ENCODE assay signal across 18 cellular contexts in the genomic region with DNA sequence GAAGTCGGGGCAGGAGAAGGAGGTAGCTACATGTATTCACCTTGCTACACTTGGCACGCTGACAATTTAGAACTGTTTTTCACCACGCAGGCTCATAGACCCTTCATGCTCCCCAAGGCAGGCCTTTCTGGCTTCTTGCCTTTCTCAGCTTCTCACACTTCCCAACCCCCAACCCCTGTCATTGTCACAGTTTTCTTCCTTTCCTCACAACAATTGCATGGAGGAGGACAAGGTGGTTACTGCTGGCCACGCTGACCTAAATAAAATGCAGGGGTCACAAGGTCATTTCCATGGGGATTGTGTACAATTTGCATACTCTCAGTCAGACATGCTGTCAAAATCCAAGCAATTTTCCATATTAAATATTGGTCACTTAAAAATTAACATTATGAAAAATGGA. TPM values are rescaled to one million over a fixed set of nuclear protein-coding genes. Genes with fewer than 3 reads are reported as not detected.
DNase-seq lines count a peak whose midpoint lies in the region; ATAC-seq, FAIRE-seq and TF ChIP-seq lines count a peak whose summit lies in the region.
"Had no signal": no experiment of that assay in that cellular context is flagged by ENCODE, and none has a peak within 500 bp of the region (broad histone marks: within the 10 kb centered on the region; RNA-seq: fewer than 3 reads in every experiment).

No MANE protein-coding gene starts in this region.

- H3K4me3 Mint-ChIP-seq in GM23338 (no peak overlapping the region), glutamatergic neuron (ENCODE audit: unreplicated experiment) (no peak overlapping the region), neural progenitor cell (no peak overlapping the region)
- H3K4me3 Mint-ChIP-seq: CD4-positive, CD25-positive, alpha-beta regulatory T cell had no signal

- RAD21 ChIA-PET in GM12878 (lab: Charles Lee; ENCODE audit: unreplicated experiment), result interaction anchor here (0.7 to 0.9 kb wide), 2 partner anchors 14 to 23 kb away, joined by 3 read pairs; no protein-coding TSS in a partner anchor

- ATAC-seq in GM23338 (no peak; the same call in 2 of the 3 replicates), GM12878 (no peak), HG03565 (IDR thresholded peaks at IDR 0.05; ENCODE audit: unreplicated experiment) (no peak)

- H3K79me2 ChIP-seq in GM23338 (replicated peaks; ENCODE audit: insufficient read depth), result no peaks in the 10 kb centered on the region
- no peaks in the 10 kb centered on the region for H3K79me2 ChIP-seq in GM12878 (ENCODE audit: control insufficient read depth, insufficient read depth, low read length)
- H3K79me2 ChIP-seq in neural progenitor cell (ENCODE audit: low read depth), result no peaks in the 10 kb centered on the region

- no peak overlapping the region for H2AFZ ChIP-seq in GM23338
- H2AFZ ChIP-seq in GM12878 (ENCODE audit: control insufficient read depth, low read depth, low read length), result no peak overlapping the region
- no peak overlapping the region for H2AFZ ChIP-seq in neural progenitor cell (replicated peaks)

- H3K27ac ChIP-seq in GM23338 (ENCODE audit: low read depth) (no peak overlapping the region), GM12878 (ENCODE audit: control insufficient read depth, insufficient read depth) (no peak overlapping the region), neural progenitor cell (no peak overlapping the region)
- H3K27ac ChIP-seq: SJSA1 had no signal

- H3K4me2 ChIP-seq in GM23338 (no peak overlapping the region), GM12878 (ENCODE audit: control insufficient read depth, insufficient read depth) (no peak overlapping the region), neural progenitor cell (no peak overlapping the region)

- no peak for TF ChIP-seq POLR2A in GM12878 (IDR thresholded peaks at IDR 0.05; ENCODE audit: low read depth, low read length)

- TF ChIP-seq EP300 in GM12878 (IDR thresholded peaks at IDR 0.05; ENCODE audit: borderline replicate concordance in 1 of 2, control insufficient read depth in 1 of 2, low read depth in 2 of 2, low read length in 2 of 2), result no peak

- H3K4me3 ChIP-seq in GM23338 (no peak overlapping the region), GM12878 (no peak overlapping the region), neural progenitor cell (no peak overlapping the region)
- H3K4me3 ChIP-seq: MG63, SJSA1 had no signal

- H3K4me1 ChIP-seq in GM23338 (ENCODE audit: insufficient read depth), result peaks cover 3% of the 10 kb centered on the region; the same call in 1 of the 2 replicates
- H3K4me1 ChIP-seq in GM12878 (ENCODE audit: control insufficient read depth, insufficient read depth, low read length), result peaks cover 6% of the 10 kb centered on the region; the same call in 1 of the 2 replicates
- peaks cover 9% of the 10 kb centered on the region for H3K4me1 ChIP-seq in neural progenitor cell
- H3K4me1 ChIP-seq: BE2C, SJSA1 had no signal

- TF ChIP-seq CTCF in GM23338 (conservative IDR thresholded peaks at IDR 0.05; ENCODE audit: low read depth in 2 of 2) (no peak), GM12878 (IDR thresholded peaks at IDR 0.05 in 2 of 3, conservative IDR thresholded peaks at IDR 0.05 in 1 of 3; ENCODE audit: control insufficient read depth in 2 of 3, extremely low read depth in 1 of 3, insufficient read depth in 1 of 3, low read depth in 3 of 3, low read length in 3 of 3) (no peak), glutamatergic neuron (IDR thresholded peaks at IDR 0.05; ENCODE audit: partially characterized antibody, unreplicated experiment) (no peak), neural progenitor cell (IDR thresholded peaks at IDR 0.05) (no peak)

- in situ Hi-C loops in GM12878 (cut with MboI), result no loop called here

- CTCF ChIA-PET in GM12878 (lab: Yijun Ruan, JAX), result interaction anchor here (1.0 to 1.3 kb wide), 2 partner anchors 12 to 150 kb away, joined by 3 to 4 read pairs; no protein-coding TSS in a partner anchor

- H3K27me3 ChIP-seq in GM23338 (ENCODE audit: insufficient read depth) (no peaks in the 10 kb centered on the region), GM12878 (replicated peaks in 1 of 2; ENCODE audit: control insufficient read depth in 2 of 2, insufficient read depth in 2 of 2, low read length in 1 of 2) (no peaks in the 10 kb centered on the region), neural progenitor cell (no peaks in the 10 kb centered on the region)
- H3K27me3 ChIP-seq: BE2C, MG63, SJSA1 had no signal

- H3K36me3 Mint-ChIP-seq in GM23338 (ENCODE audit: low read depth), result no peaks in the 10 kb centered on the region
- no peaks in the 10 kb centered on the region for H3K36me3 Mint-ChIP-seq in glutamatergic neuron (ENCODE audit: unreplicated experiment)
- no peaks in the 10 kb centered on the region for H3K36me3 Mint-ChIP-seq in neural progenitor cell
- H3K36me3 Mint-ChIP-seq: CD4-positive, CD25-positive, alpha-beta regulatory T cell had no signal

- POLR2A ChIA-PET in GM12878 (lab: Charles Lee), result interaction anchor here (1.0 kb wide), 1 partner anchor 10 kb away, joined by 3 read pairs; no protein-coding TSS in a partner anchor

- no peaks in the 10 kb centered on the region for H3K9me2 ChIP-seq in GM23338 (ENCODE audit: insufficient read depth)

- intact Hi-C loops in GM12878 (cut with micrococcal nuclease; ENCODE audit: unreplicated experiment), result no loop called here

- BruUV-seq in GM12878 (replicated peaks; lab: Mats Ljungman, UMichigan), result no TSS peak

- no peaks in the 10 kb centered on the region for H3K36me3 ChIP-seq in GM23338 (ENCODE audit: insufficient read depth)
- H3K36me3 ChIP-seq in GM12878 (ENCODE audit: control insufficient read depth in 2 of 2, insufficient read depth in 2 of 2, low read length in 1 of 2), result no peaks in the 10 kb centered on the region
- H3K36me3 ChIP-seq in neural progenitor cell, result no peaks in the 10 kb centered on the region
- H3K36me3 ChIP-seq: BE2C, MG63, SJSA1 had no signal

- no peak for TF ChIP-seq RAD21 in GM12878 (IDR thresholded peaks at IDR 0.05; ENCODE audit: insufficient read depth, low read depth, low read length)

- no peak overlapping the region for H3K27ac Mint-ChIP-seq in GM23338
- H3K27ac Mint-ChIP-seq in glutamatergic neuron (ENCODE audit: unreplicated experiment), result peak overlapping the region; percentile 43
- peak overlapping the region; percentile 43 for H3K27ac Mint-ChIP-seq in neural progenitor cell
- H3K27ac Mint-ChIP-seq: CD4-positive, CD25-positive, alpha-beta regulatory T cell had no signal

- H3K9me3 Mint-ChIP-seq in GM23338 (no peaks in the 10 kb centered on the region), glutamatergic neuron (ENCODE audit: unreplicated experiment) (peaks cover 2% of the 10 kb centered on the region), neural progenitor cell (no peaks in the 10 kb centered on the region)

- H3K9me3 ChIP-seq in GM12878 (replicated peaks; ENCODE audit: control insufficient read depth, insufficient read depth, low read length) (no peaks in the 10 kb centered on the region; the same call in 2 of the 3 replicates), neural progenitor cell (ENCODE audit: low read depth) (no peaks in the 10 kb centered on the region)
- H3K9me3 ChIP-seq: BE2C, MG63, SJSA1 had no signal

- WGBS in GM12878 (ENCODE audit: insufficient coverage, insufficient replicate concordance, low lambda C conversion rate, missing lambda C conversion rate), result 90% methylated on average over 4 of the region's 4 CpGs

- no peak for FAIRE-seq in GM12878 (lab: Jason Lieb, UNC)

- H3F3A ChIP-seq in GM23338 (replicated peaks; ENCODE audit: low read depth), result no peaks in the 10 kb centered on the region
- H3F3A ChIP-seq in neural progenitor cell (ENCODE audit: low read depth), result no peaks in the 10 kb centered on the region

- DNase-seq in GM23338 (ENCODE audit: low spot score) (peak; percentile 8), GM12878 (ENCODE audit: low read depth, low spot score) (no peak), glutamatergic neuron (no peak), neural progenitor cell (ENCODE audit: low spot score) (peak; percentile 7), activated T-cell treated with anti-CD3 and anti-CD28 coated beads for 4 hours (no peak), NCI-H2227 treated with DMSO at 0.1 percent for 48 hours (lab: John Stamatoyannopoulos, UW) (no peak)
- DNase-seq: BE2C; CD4-positive, CD25-positive, alpha-beta regulatory T cell; DMS53; H7; KG1; MG63; NCI-H1105 treated with DMSO at 0.1 percent for 48 hours; NCI-H2029; NCI-H446 treated with DMSO at 0.1 percent for 48 hours; Right ventricle myocardium superior had no signal

- SMC1A ChIA-PET in GM12878 (lab: Charles Lee; ENCODE audit: uncharacterized antibody, unreplicated experiment), result interaction anchor here (0.7 to 1.2 kb wide), 4 partner anchors 23 to 65 kb away, joined by 3 to 5 read pairs (median 4); no protein-coding TSS in a partner anchor

- H3K4me1 Mint-ChIP-seq in GM23338, result peaks cover 11% of the 10 kb centered on the region
- H3K4me1 Mint-ChIP-seq in glutamatergic neuron (ENCODE audit: low read depth, unreplicated experiment), result peaks cover 9% of the 10 kb centered on the region
- peaks cover 20% of the 10 kb centered on the region for H3K4me1 Mint-ChIP-seq in neural progenitor cell
- H3K4me1 Mint-ChIP-seq: CD4-positive, CD25-positive, alpha-beta regulatory T cell had no signal

- H3K9ac ChIP-seq in GM12878 (ENCODE audit: control insufficient read depth, insufficient read depth, low read length) (no peak overlapping the region), neural progenitor cell (no peak overlapping the region)

- H3K27me3 Mint-ChIP-seq in GM23338 (ENCODE audit: insufficient read depth, low read depth, poor library complexity), result no peaks in the 10 kb centered on the region
- H3K27me3 Mint-ChIP-seq in glutamatergic neuron (ENCODE audit: unreplicated experiment), result no peaks in the 10 kb centered on the region
- H3K27me3 Mint-ChIP-seq in neural progenitor cell (ENCODE audit: insufficient read depth, low read depth), result no peaks in the 10 kb centered on the region

- H4K20me1 ChIP-seq in GM23338 (replicated peaks; ENCODE audit: insufficient read depth) (no peaks in the 10 kb centered on the region), GM12878 (ENCODE audit: control insufficient read depth, insufficient read depth) (no peaks in the 10 kb centered on the region), neural progenitor cell (ENCODE audit: low read depth) (no peaks in the 10 kb centered on the region)

RNA-seq across cellular contexts. Expression of gene SSR3, which starts 44.6 kb away (rescaled TPM):
- 143 and 156 TPM in 2 replicates for total RNA-seq in GM23338 (2014; rRNA removed; shearing (Covaris generic))
- polyA plus RNA-seq in GM23338 (2016; fragmentation: Nextera tagmentation; extraction: Ambion mirVana) (161 and 173 TPM in 2 replicates), GM12878 (2011; rRNA removed) (191 and 203 TPM in 2 replicates), GM12878 (2014; fragmentation: Illumina TruSeq; extraction: Trizol) (190 and 214 TPM in 2 replicates), GM12878 (2014; fragmentation: Nextera tagmentation; extraction: Ambion mirVana) (100 to 1,000 TPM; 278 to 345 TPM), GM12878 (2014; rRNA removed) (124 and 153 TPM in 2 replicates), GM12878 (2016; fragmentation: Nextera tagmentation; extraction: Ambion mirVana) (100 to 1,000 TPM; 279 to 324 TPM)
- total RNA-seq in GM12878 (2013; cell fraction: nucleolus; rRNA removed), result 113 and 121 TPM in 2 replicates
- total RNA-seq in GM12878 (2014; rRNA removed) (133 and 152 TPM in 2 replicates), GM12878 (2014; rRNA removed; fragmentation: Illumina TruSeq; extraction: Trizol) (179 TPM in 2 replicates), GM12878 (2021) (190 and 193 TPM in 2 replicates), glutamatergic neuron (ENCODE audit: unreplicated experiment) (94.5 TPM), neural progenitor cell (ENCODE audit: low replicate concordance) (114 and 142 TPM in 2 replicates)
- 324 TPM for polyA plus RNA-seq in GM12878 (2011; ENCODE audit: low read depth)
- polyA plus RNA-seq in GM12878 (2011; cell fraction: cytosol; rRNA removed), result 111 and 126 TPM in 2 replicates
- 29.3 and 50.0 TPM in 2 replicates for polyA plus RNA-seq in GM12878 (2011; cell fraction: nucleus; rRNA removed)
- polyA plus RNA-seq in GM12878 (2012), result 292 and 304 TPM in 2 replicates
- 242 and 293 TPM in 2 replicates for polyA minus RNA-seq in GM12878 (2011; rRNA and poly(A)+ RNA removed)
- 60.9 and 63.5 TPM in 2 replicates for polyA minus RNA-seq in GM12878 (2011; cell fraction: cytosol; rRNA and poly(A)+ RNA removed)
- 61.4 and 83.0 TPM in 2 replicates for polyA minus RNA-seq in GM12878 (2011; cell fraction: nucleus; rRNA and poly(A)+ RNA removed)

Comparison
In these comparisons a context has a peak if more than half of its experiments do, and no peak if none do; other contexts are left out.
1. DNase-seq: peak in GM23338 (single experiment) and neural progenitor cell (single experiment); none in GM12878 (single experiment), glutamatergic neuron (single experiment), activated T-cell treated with anti-CD3 and anti-CD28 coated beads for 4 hours (single experiment) and NCI-H2227 treated with DMSO at 0.1 percent for 48 hours (single experiment).